ENCODE assay signal across 21 cellular contexts in genomic region chr21:16389622-16390021, GRCh38.
DNase-seq lines count a peak whose midpoint lies in the region; ATAC-seq, FAIRE-seq and TF ChIP-seq lines count a peak whose summit lies in the region.
"Had no signal": no experiment of that assay in that cellular context is flagged by ENCODE, and none has a peak within 500 bp of the region (broad histone marks: within the 10 kb centered on the region; RNA-seq: fewer than 3 reads in every experiment).

No MANE protein-coding gene starts in this region.

- H3K27me3 Mint-ChIP-seq in mesothelial cell of epicardium (ENCODE audit: low read depth): no peaks in the 10 kb centered on the region
- H3K27me3 Mint-ChIP-seq: CD4-positive, alpha-beta memory T cell had no signal

- H3K4me1 Mint-ChIP-seq in mesothelial cell of epicardium: peaks cover 23% of the 10 kb centered on the region
- H3K4me1 Mint-ChIP-seq: CD4-positive, alpha-beta memory T cell; H9 had no signal

- H3K36me3 ChIP-seq in HEK293 (ENCODE audit: control insufficient read depth in 2 of 2, insufficient read depth in 1 of 2, low read length in 2 of 2): no peaks in the 10 kb centered on the region
- H3K36me3 ChIP-seq in kidney (ENCODE audit: control insufficient read depth in 1 of 2, insufficient read depth in 2 of 2, low read length in 2 of 2): no peaks in the 10 kb centered on the region
- no peaks in the 10 kb centered on the region for H3K36me3 ChIP-seq in mucosa of descending colon (ENCODE audit: low read depth)
- H3K36me3 ChIP-seq in pancreas: no peaks in the 10 kb centered on the region

- FAIRE-seq in kidney (lab: Jason Lieb, UNC) (no peak), pancreas (lab: Jason Lieb, UNC) (no peak)
- FAIRE-seq: A549, GM12891, GM18507 had no signal

- CTCF ChIA-PET in HEK293 (lab: Yijun Ruan, JAX): no interaction called here

- ATAC-seq in GM19467 (IDR thresholded peaks at IDR 0.05; ENCODE audit: unreplicated experiment): no peak
- ATAC-seq in mucosa of descending colon: no peak
- ATAC-seq in pancreas: no peak
- ATAC-seq: A549, HCT116 had no signal

- H3K9ac ChIP-seq in kidney (ENCODE audit: low read length in 2 of 2): no peak overlapping the region

- peaks cover 33% of the 10 kb centered on the region for H3K36me3 Mint-ChIP-seq in mesothelial cell of epicardium
- H3K36me3 Mint-ChIP-seq: CD4-positive, alpha-beta memory T cell had no signal

- TF ChIP-seq CTCF in HEK293 (tag by site-specific recombination; IDR thresholded peaks at IDR 0.05): no peak
- TF ChIP-seq CTCF in kidney (IDR thresholded peaks at IDR 0.05; ENCODE audit: borderline replicate concordance, extremely low read depth, insufficient read depth): no peak
- no peak for TF ChIP-seq CTCF in mesothelial cell of epicardium (IDR thresholded peaks at IDR 0.05; ENCODE audit: unreplicated experiment)
- no peak for TF ChIP-seq CTCF in mucosa of descending colon (IDR thresholded peaks at IDR 0.05)
- TF ChIP-seq CTCF in pancreas (IDR thresholded peaks at IDR 0.05): no peak

- no peak overlapping the region for H3K27ac ChIP-seq in HEK293 (ENCODE audit: extremely low read depth, low read depth, low read length)
- H3K27ac ChIP-seq in epithelial cell of prostate: peak overlapping the region; percentile 4
- H3K27ac ChIP-seq in kidney (ENCODE audit: low read depth in 2 of 2, low read length in 2 of 2): peak overlapping the region in 1 of 2 donors; percentile 28
- H3K27ac ChIP-seq in pancreas: no peak overlapping the region
- H3K27ac ChIP-seq: A549 had no signal

- peak overlapping the region; percentile 47 for H3K27ac Mint-ChIP-seq in mesothelial cell of epicardium
- H3K27ac Mint-ChIP-seq: CD4-positive, alpha-beta memory T cell; H9; HFFc6 had no signal

- intact Hi-C loops in kidney (cut with DNase I): no loop called here
- intact Hi-C loops in mucosa of descending colon (cut with DNase I, micrococcal nuclease): no loop called here
- intact Hi-C loops in pancreas (cut with DNase I): no loop called here

- no peaks in the 10 kb centered on the region for H3K9me3 ChIP-seq in HEK293 (ENCODE audit: control insufficient read depth, insufficient read depth, low read depth, low read length)
- H3K9me3 ChIP-seq in kidney (ENCODE audit: control insufficient read depth in 1 of 2, low read length in 2 of 2): no peaks in the 10 kb centered on the region
- peaks cover 2% of the 10 kb centered on the region for H3K9me3 ChIP-seq in mucosa of descending colon
- no peaks in the 10 kb centered on the region for H3K9me3 ChIP-seq in pancreas
- H3K9me3 ChIP-seq: A549 had no signal

- POLR2A ChIA-PET in HEK293 (lab: Yijun Ruan, JAX): no interaction called here

- no peaks in the 10 kb centered on the region for H3K27me3 ChIP-seq in pancreas

- no peak overlapping the region for H3K4me3 Mint-ChIP-seq in mesothelial cell of epicardium
- H3K4me3 Mint-ChIP-seq: CD4-positive, alpha-beta memory T cell; H9; HFFc6 had no signal

- WGBS in pancreas, 2 donors: 70 to 92% methylated on average over 2 of the region's 2 CpGs

- DNase-seq in epithelial cell of prostate (ENCODE audit: low read depth, low spot score) (no peak), kidney (no peak), mesothelial cell of epicardium (ENCODE audit: low spot score in 2 of 2, unreplicated experiment in 2 of 2) (no peak), mucosa of descending colon (no peak), pancreas (no peak)
- DNase-seq: 8988T; C1 segment of cervical spinal cord; Calu3; CD4-positive, alpha-beta memory T cell; COR-L47; DMS53; DMS79 treated with DMSO at 0.1 percent for 48 hours; GF-D8; H9; HFFc6 had no signal

- H3K4me1 ChIP-seq in HEK293 (ENCODE audit: control insufficient read depth, insufficient read depth, low read length): no peaks in the 10 kb centered on the region
- peaks cover 0 to 3% of the 10 kb centered on the region in 2 donors for H3K4me1 ChIP-seq in kidney (ENCODE audit: control insufficient read depth in 1 of 2, insufficient read depth in 1 of 2, low read depth in 1 of 2, low read length in 2 of 2)
- H3K4me1 ChIP-seq in mucosa of descending colon (ENCODE audit: low read depth): no peaks in the 10 kb centered on the region
- H3K4me1 ChIP-seq in pancreas: no peaks in the 10 kb centered on the region
- H3K4me1 ChIP-seq: A549 had no signal

- H3K9me3 Mint-ChIP-seq in mesothelial cell of epicardium: peaks cover 17% of the 10 kb centered on the region
- H3K9me3 Mint-ChIP-seq: HFFc6 had no signal

- H3K4me3 ChIP-seq in HEK293 (ENCODE audit: low read depth, low read length): no peak overlapping the region
- H3K4me3 ChIP-seq in kidney (ENCODE audit: low read length in 2 of 2): peak overlapping the region; percentile 51 to 59
- no peak overlapping the region for H3K4me3 ChIP-seq in mucosa of descending colon
- H3K4me3 ChIP-seq in pancreas: no peak overlapping the region
- H3K4me3 ChIP-seq: A549 had no signal

TF ChIP-seq in HEK293, 187 proteins besides CTCF, POLR2A, EP300 and RAD21:
- TF ChIP-seq PRDM1 (tag by site-specific recombination; IDR thresholded peaks at IDR 0.05): peak; percentile 65
- no peak for TF ChIP-seq ZNF488 (tag by site-specific recombination; IDR thresholded peaks at IDR 0.05)
- TF ChIP-seq ZBTB20 (tag by site-specific recombination; IDR thresholded peaks at IDR 0.05): no peak

Comparison
In these comparisons a context has a peak if more than half of its experiments do, and no peak if none do; other contexts are left out.
1. H3K4me3 ChIP-seq: peak in kidney (2 of 2); none in HEK293 (single experiment), mucosa of descending colon (single experiment) and pancreas (0 of 4).